Comparison of ENCODE assay signal across 18 cellular contexts in the genomic region with DNA sequence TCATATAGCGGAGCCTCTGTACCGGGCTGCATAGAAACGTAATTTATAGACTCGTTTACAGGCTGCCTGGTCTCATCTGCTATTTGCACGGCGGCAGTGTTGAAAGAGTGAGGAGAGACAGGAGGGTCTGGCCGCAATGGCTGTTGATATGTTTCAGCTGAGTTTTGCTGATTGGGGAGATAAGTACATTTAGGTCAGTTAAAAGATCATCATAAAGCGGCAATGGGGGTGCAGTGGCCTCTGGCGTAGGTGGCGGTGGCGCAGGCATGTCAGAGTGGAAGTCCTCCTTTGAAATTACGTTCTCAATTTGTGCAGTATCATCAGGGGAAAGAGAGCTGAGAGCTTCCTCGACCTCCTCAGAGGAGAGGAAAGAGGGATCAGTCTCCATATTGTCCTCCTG. TPM values are rescaled to one million over a fixed set of nuclear protein-coding genes. Genes with fewer than 3 reads are reported as not detected.
"Had no signal": no experiment of that assay in that cellular context is flagged by ENCODE, and none has a peak within 500 bp of the region (broad histone marks: within the 10 kb centered on the region; RNA-seq: fewer than 3 reads in every experiment).

No MANE protein-coding gene starts in this region.

RNA-seq across cellular contexts. Expression of gene GLS2, which starts 11.9 kb away (rescaled TPM):
- total RNA-seq: osteocyte had no signal

RNA-seq across cellular contexts. Expression of gene MIP, which starts 45.4 kb away (rescaled TPM):
- total RNA-seq: naive thymus-derived CD8-positive, alpha-beta T cell; omental fat pad; osteocyte; pancreas; posterior vena cava; prostate gland; right atrium auricular region; sciatic nerve; stomach; subcutaneous adipose tissue; temporal lobe; thoracic aorta; thyroid gland; tibial nerve; upper lobe of left lung; ureter; vagina had no signal
- polyA plus RNA-seq: naive thymus-derived CD8-positive, alpha-beta T cell; neural cell; pancreas; stomach had no signal
